In genomic region chr4:183955666-183956065, GRCh38 we compare ENCODE assay signal across 28 cellular contexts. TPM values are rescaled to one million over a fixed set of nuclear protein-coding genes. Genes with fewer than 3 reads are reported as not detected.
"Had no signal": no experiment of that assay in that cellular context is flagged by ENCODE, and none has a peak within 500 bp of the region (broad histone marks: within the 10 kb centered on the region; RNA-seq: fewer than 3 reads in every experiment).

No MANE protein-coding gene starts in this region.

- H3K27me3 ChIP-seq: gastroesophageal sphincter, ovary, right atrium auricular region, spleen, suprapubic skin, tibial artery had no signal

- H3K9me3 Mint-ChIP-seq: T-helper 2 cell treated with Interferon-gamma antibody and Interleukin-4, amounts not matched to agents 5 μg/mL and 100 μg/mL, for 36 hours had no signal

- H3K36me3 ChIP-seq: gastroesophageal sphincter, ovary, right atrium auricular region, spleen, suprapubic skin, tibial artery had no signal

- H3K27ac ChIP-seq: gastroesophageal sphincter, ovary, psoas muscle, spleen, suprapubic skin, tibial artery, VCaP had no signal

- H3K4me3 Mint-ChIP-seq: activated naive CD8-positive, alpha-beta T cell; naive thymus-derived CD8-positive, alpha-beta T cell; T-helper 2 cell treated with Interferon-gamma antibody and Interleukin-4, amounts not matched to agents 5 μg/mL and 100 μg/mL, for 36 hours had no signal

- H3K4me1 ChIP-seq: psoas muscle, spleen had no signal

- ATAC-seq: activated CD4-positive, CD25-positive, alpha-beta regulatory T cell treated with anti-CD3 and anti-CD28 coated beads, Interleukin-2, amount 50 U/mL, for 24 hours; gastroesophageal sphincter; left cardiac atrium; naive thymus-derived CD8-positive, alpha-beta T cell; psoas muscle had no signal

- H3K27me3 Mint-ChIP-seq: activated naive CD8-positive, alpha-beta T cell had no signal

- H3K4me1 Mint-ChIP-seq: naive thymus-derived CD8-positive, alpha-beta T cell had no signal

- DNase-seq: activated CD4-positive, alpha-beta T cell treated with anti-CD3 and anti-CD28 coated beads for 48 hours; activated CD4-positive, alpha-beta T cell treated with anti-CD3 and anti-CD28 coated beads, Interleukin-2, amount 50 U/mL, for 48 hours; activated CD8-positive, alpha-beta memory T cell treated with anti-CD3 and anti-CD28 coated beads for 24 hours; activated effector memory CD4-positive, alpha-beta T cell treated with Interleukin-2 at 50 U/mL for 16 hours; activated naive CD4-positive, alpha-beta T cell treated with Interleukin-2 at 50 U/mL for 16 hours; anterior cingulate cortex; dermis blood vessel endothelial cell; effector CD8-positive, alpha-beta T cell; head of caudate nucleus; hippocampal formation; left cardiac atrium; naive thymus-derived CD8-positive, alpha-beta T cell; ovary; psoas muscle; spleen; stimulated activated naive CD4-positive, alpha-beta T cell; T-helper 1 cell; tibial artery had no signal

- H3K27ac Mint-ChIP-seq: activated naive CD8-positive, alpha-beta T cell; naive thymus-derived CD8-positive, alpha-beta T cell; T-helper 2 cell treated with Interferon-gamma antibody and Interleukin-4, amounts not matched to agents 5 μg/mL and 100 μg/mL, for 36 hours had no signal

- FAIRE-seq: colon, endothelial cell of umbilical vein, keratinocyte had no signal

- H3K9me3 ChIP-seq: gastroesophageal sphincter, ovary, psoas muscle, right atrium auricular region, suprapubic skin, tibial artery had no signal

- H3K4me3 ChIP-seq: gastroesophageal sphincter, ovary, psoas muscle, right atrium auricular region, spleen, suprapubic skin, tibial artery had no signal

- H3K36me3 Mint-ChIP-seq: activated naive CD8-positive, alpha-beta T cell; naive thymus-derived CD8-positive, alpha-beta T cell had no signal

RNA-seq across cellular contexts. Expression of gene STOX2, which starts 50.6 kb away (rescaled TPM):
- total RNA-seq: naive thymus-derived CD8-positive, alpha-beta T cell had no signal
- polyA plus RNA-seq: naive thymus-derived CD8-positive, alpha-beta T cell had no signal
